Comparison of ENCODE assay signal across 34 cellular contexts in the genomic region with DNA sequence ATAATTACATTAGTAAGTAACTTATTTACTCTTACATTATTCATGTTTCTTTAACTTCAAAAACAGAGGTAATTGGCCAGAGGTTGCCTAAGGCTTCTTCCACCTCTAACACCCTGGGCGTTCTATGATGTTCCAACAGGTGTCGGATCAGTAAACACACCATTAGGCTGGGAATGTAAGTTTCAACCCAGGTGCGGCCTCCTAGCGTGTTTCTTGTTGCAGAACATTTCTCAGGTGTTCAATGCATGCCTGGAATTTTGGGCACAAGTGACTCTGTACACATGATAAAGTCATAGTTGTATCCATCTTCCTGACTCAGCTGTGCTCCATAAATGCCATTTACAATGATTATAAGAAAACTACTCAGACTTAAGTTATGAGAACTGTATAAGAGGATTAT. TPM values are rescaled to one million over a fixed set of nuclear protein-coding genes. Genes with fewer than 3 reads are reported as not detected.
"Had no signal": no experiment of that assay in that cellular context is flagged by ENCODE, and none has a peak within 500 bp of the region (broad histone marks: within the 10 kb centered on the region; RNA-seq: fewer than 3 reads in every experiment).

No MANE protein-coding gene starts in this region.

- H3K36me3 ChIP-seq: ascending aorta, brain microvascular endothelial cell, esophagus muscularis mucosa, gastrocnemius medialis, heart left ventricle had no signal

- DNase-seq: activated CD4-positive, alpha-beta memory T cell treated with anti-CD3 and anti-CD28 coated beads for 36 hours; activated CD4-positive, alpha-beta T cell treated with anti-CD3 and anti-CD28 coated beads for 36 hours; activated CD4-positive, alpha-beta T cell treated with anti-CD3 and anti-CD28 coated beads, Interleukin-2, amount 10 ng/mL, durations not matched to agents 24 days and 14 days; activated CD4-positive, CD25-positive, alpha-beta regulatory T cell; activated CD4-positive, CD25-positive, alpha-beta regulatory T cell treated with anti-CD3 and anti-CD28 coated beads, Interleukin-2, amount 50 U/mL, for 72 hours; activated CD8-positive, alpha-beta memory T cell treated with anti-CD3 and anti-CD28 coated beads, Interleukin-2, amount 10 ng/mL, durations not matched to agents 7 days and 5 days; activated CD8-positive, alpha-beta memory T cell treated with anti-CD3 and anti-CD28 coated beads, Interleukin-2, amount 50 U/mL, for 4 hours; activated CD8-positive, alpha-beta T cell treated with anti-CD3 and anti-CD28 coated beads, Interleukin-2, amount 10 ng/mL, durations not matched to agents 7 days and 5 days; activated gamma-delta T cell; activated naive CD4-positive, alpha-beta T cell; activated naive CD4-positive, alpha-beta T cell treated with anti-CD3 and anti-CD28 coated beads, Interleukin-2, amount 10 ng/mL, durations not matched to agents 7 days and 5 days; activated naive CD8-positive, alpha-beta T cell treated with anti-CD3 and anti-CD28 coated beads, Interleukin-2, amount 10 ng/mL, durations not matched to agents 7 days and 5 days; activated T-cell treated with anti-CD3 and anti-CD28 coated beads for 4 hours; activated T-cell treated with anti-CD3 and anti-CD28 coated beads, Interleukin-2, amount 50 U/mL, for 24 hours; activated T-cell treated with anti-CD3 and anti-CD28 coated beads, Interleukin-2, amount 50 U/mL, for 72 hours; brain microvascular endothelial cell; effector CD4-positive, alpha-beta T cell; effector memory CD8-positive, alpha-beta T cell; erythroblast; foreskin keratinocyte; gastrocnemius medialis; glutamatergic neuron; heart left ventricle; T-helper 1 cell; T-helper 17 cell; T1000 had no signal

- H3K27me3 ChIP-seq: ascending aorta, brain microvascular endothelial cell, foreskin keratinocyte had no signal

- H3K4me1 ChIP-seq: ascending aorta, esophagus muscularis mucosa, gastrocnemius medialis, heart left ventricle had no signal

- H3K27ac ChIP-seq: ascending aorta, brain microvascular endothelial cell, coronary artery, esophagus muscularis mucosa, foreskin keratinocyte, gastrocnemius medialis, heart left ventricle had no signal

- H3K4me3 ChIP-seq: ascending aorta, coronary artery, esophagus muscularis mucosa, gastrocnemius medialis, heart left ventricle had no signal

- ATAC-seq: activated CD4-positive, alpha-beta T cell treated with anti-CD3 and anti-CD28 coated beads for 36 hours; activated CD8-positive, alpha-beta memory T cell treated with anti-CD3 and anti-CD28 coated beads, Interleukin-2, amount 10 ng/mL, durations not matched to agents 7 days and 5 days; activated CD8-positive, alpha-beta T cell treated with anti-CD3 and anti-CD28 coated beads, Interleukin-2, amount 10 ng/mL, durations not matched to agents 7 days and 5 days; activated naive CD4-positive, alpha-beta T cell treated with anti-CD3 and anti-CD28 coated beads, Interleukin-2, amount 50 U/mL, for 72 hours; activated T-cell treated with anti-CD3 and anti-CD28 coated beads, Interleukin-2, amount 50 U/mL, for 72 hours; effector memory CD8-positive, alpha-beta T cell; foreskin keratinocyte; gastrocnemius medialis; heart left ventricle; T-helper 17 cell had no signal

RNA-seq across cellular contexts. Expression of a gene that starts 1.0 kb away (rescaled TPM):
- total RNA-seq: activated CD4-positive, alpha-beta memory T cell treated with anti-CD3 and anti-CD28 coated beads for 36 hours; activated CD4-positive, alpha-beta T cell treated with anti-CD3 and anti-CD28 coated beads for 36 hours; activated CD4-positive, alpha-beta T cell treated with anti-CD3 and anti-CD28 coated beads, Interleukin-2, amount 10 ng/mL, durations not matched to agents 24 days and 14 days; activated CD8-positive, alpha-beta memory T cell treated with anti-CD3 and anti-CD28 coated beads for 36 hours; activated CD8-positive, alpha-beta memory T cell treated with anti-CD3 and anti-CD28 coated beads, Interleukin-2, amount 10 ng/mL, durations not matched to agents 7 days and 5 days; activated CD8-positive, alpha-beta T cell treated with anti-CD3 and anti-CD28 coated beads, Interleukin-2, amount 10 ng/mL, durations not matched to agents 7 days and 5 days; activated naive CD4-positive, alpha-beta T cell treated with anti-CD3 and anti-CD28 coated beads, Interleukin-2, amount 50 U/mL, for 72 hours; activated naive CD8-positive, alpha-beta T cell treated with anti-CD3 and anti-CD28 coated beads, Interleukin-2, amount 10 ng/mL, durations not matched to agents 7 days and 5 days; activated T-cell treated with anti-CD3 and anti-CD28 coated beads, Interleukin-2, amount 50 U/mL, for 72 hours; ascending aorta; bronchial epithelial cell; cardiac septum; cerebellum; esophagus muscularis mucosa; foreskin keratinocyte; gastrocnemius medialis; heart left ventricle; T-helper 17 cell had no signal
- polyA plus RNA-seq: foreskin keratinocyte, heart left ventricle had no signal

RNA-seq across cellular contexts. Expression of a gene that starts 5.9 kb away (rescaled TPM):
- total RNA-seq: activated CD4-positive, alpha-beta memory T cell treated with anti-CD3 and anti-CD28 coated beads for 36 hours; activated CD4-positive, alpha-beta T cell treated with anti-CD3 and anti-CD28 coated beads for 36 hours; activated CD4-positive, alpha-beta T cell treated with anti-CD3 and anti-CD28 coated beads, Interleukin-2, amount 10 ng/mL, durations not matched to agents 24 days and 14 days; activated CD8-positive, alpha-beta memory T cell treated with anti-CD3 and anti-CD28 coated beads for 36 hours; activated CD8-positive, alpha-beta memory T cell treated with anti-CD3 and anti-CD28 coated beads, Interleukin-2, amount 10 ng/mL, durations not matched to agents 7 days and 5 days; activated CD8-positive, alpha-beta T cell treated with anti-CD3 and anti-CD28 coated beads, Interleukin-2, amount 10 ng/mL, durations not matched to agents 7 days and 5 days; activated naive CD4-positive, alpha-beta T cell treated with anti-CD3 and anti-CD28 coated beads, Interleukin-2, amount 50 U/mL, for 72 hours; activated naive CD8-positive, alpha-beta T cell treated with anti-CD3 and anti-CD28 coated beads, Interleukin-2, amount 10 ng/mL, durations not matched to agents 7 days and 5 days; activated T-cell treated with anti-CD3 and anti-CD28 coated beads, Interleukin-2, amount 50 U/mL, for 72 hours; ascending aorta; bronchial epithelial cell; cardiac septum; cerebellum; esophagus muscularis mucosa; gastrocnemius medialis; heart left ventricle; T-helper 17 cell had no signal
- polyA plus RNA-seq: heart left ventricle had no signal

RNA-seq across cellular contexts. Expression of a gene that starts 6.9 kb away (rescaled TPM):
- total RNA-seq: activated CD4-positive, alpha-beta memory T cell treated with anti-CD3 and anti-CD28 coated beads for 36 hours; activated CD4-positive, alpha-beta T cell treated with anti-CD3 and anti-CD28 coated beads for 36 hours; activated CD4-positive, alpha-beta T cell treated with anti-CD3 and anti-CD28 coated beads, Interleukin-2, amount 10 ng/mL, durations not matched to agents 24 days and 14 days; activated CD8-positive, alpha-beta memory T cell treated with anti-CD3 and anti-CD28 coated beads for 36 hours; activated CD8-positive, alpha-beta memory T cell treated with anti-CD3 and anti-CD28 coated beads, Interleukin-2, amount 10 ng/mL, durations not matched to agents 7 days and 5 days; activated CD8-positive, alpha-beta T cell treated with anti-CD3 and anti-CD28 coated beads, Interleukin-2, amount 10 ng/mL, durations not matched to agents 7 days and 5 days; activated naive CD4-positive, alpha-beta T cell treated with anti-CD3 and anti-CD28 coated beads, Interleukin-2, amount 50 U/mL, for 72 hours; activated naive CD8-positive, alpha-beta T cell treated with anti-CD3 and anti-CD28 coated beads, Interleukin-2, amount 10 ng/mL, durations not matched to agents 7 days and 5 days; activated T-cell treated with anti-CD3 and anti-CD28 coated beads, Interleukin-2, amount 50 U/mL, for 72 hours; ascending aorta; bronchial epithelial cell; cardiac septum; cerebellum; esophagus muscularis mucosa; foreskin keratinocyte; gastrocnemius medialis; heart left ventricle; T-helper 17 cell had no signal
- polyA plus RNA-seq: foreskin keratinocyte, heart left ventricle had no signal

RNA-seq across cellular contexts. Expression of a gene that starts 11.7 kb away (rescaled TPM):
- total RNA-seq: activated CD4-positive, alpha-beta memory T cell treated with anti-CD3 and anti-CD28 coated beads for 36 hours; activated CD4-positive, alpha-beta T cell treated with anti-CD3 and anti-CD28 coated beads for 36 hours; activated CD4-positive, alpha-beta T cell treated with anti-CD3 and anti-CD28 coated beads, Interleukin-2, amount 10 ng/mL, durations not matched to agents 24 days and 14 days; activated CD8-positive, alpha-beta memory T cell treated with anti-CD3 and anti-CD28 coated beads for 36 hours; activated CD8-positive, alpha-beta memory T cell treated with anti-CD3 and anti-CD28 coated beads, Interleukin-2, amount 10 ng/mL, durations not matched to agents 7 days and 5 days; activated CD8-positive, alpha-beta T cell treated with anti-CD3 and anti-CD28 coated beads, Interleukin-2, amount 10 ng/mL, durations not matched to agents 7 days and 5 days; activated naive CD4-positive, alpha-beta T cell treated with anti-CD3 and anti-CD28 coated beads, Interleukin-2, amount 50 U/mL, for 72 hours; activated naive CD8-positive, alpha-beta T cell treated with anti-CD3 and anti-CD28 coated beads, Interleukin-2, amount 10 ng/mL, durations not matched to agents 7 days and 5 days; activated T-cell treated with anti-CD3 and anti-CD28 coated beads, Interleukin-2, amount 50 U/mL, for 72 hours; ascending aorta; bronchial epithelial cell; cardiac septum; cerebellum; esophagus muscularis mucosa; foreskin keratinocyte; gastrocnemius medialis; heart left ventricle; T-helper 17 cell had no signal
- polyA plus RNA-seq: foreskin keratinocyte, heart left ventricle had no signal

RNA-seq across cellular contexts. Expression of a gene that starts 12.8 kb away (rescaled TPM):
- total RNA-seq: activated CD4-positive, alpha-beta memory T cell treated with anti-CD3 and anti-CD28 coated beads for 36 hours; activated CD4-positive, alpha-beta T cell treated with anti-CD3 and anti-CD28 coated beads for 36 hours; activated CD4-positive, alpha-beta T cell treated with anti-CD3 and anti-CD28 coated beads, Interleukin-2, amount 10 ng/mL, durations not matched to agents 24 days and 14 days; activated CD8-positive, alpha-beta memory T cell treated with anti-CD3 and anti-CD28 coated beads for 36 hours; activated CD8-positive, alpha-beta memory T cell treated with anti-CD3 and anti-CD28 coated beads, Interleukin-2, amount 10 ng/mL, durations not matched to agents 7 days and 5 days; activated CD8-positive, alpha-beta T cell treated with anti-CD3 and anti-CD28 coated beads, Interleukin-2, amount 10 ng/mL, durations not matched to agents 7 days and 5 days; activated naive CD4-positive, alpha-beta T cell treated with anti-CD3 and anti-CD28 coated beads, Interleukin-2, amount 50 U/mL, for 72 hours; activated naive CD8-positive, alpha-beta T cell treated with anti-CD3 and anti-CD28 coated beads, Interleukin-2, amount 10 ng/mL, durations not matched to agents 7 days and 5 days; activated T-cell treated with anti-CD3 and anti-CD28 coated beads, Interleukin-2, amount 50 U/mL, for 72 hours; ascending aorta; bronchial epithelial cell; cardiac septum; cerebellum; esophagus muscularis mucosa; foreskin keratinocyte; gastrocnemius medialis; heart left ventricle; T-helper 17 cell had no signal
- polyA plus RNA-seq: foreskin keratinocyte, heart left ventricle had no signal
